In genomic region chr5:10702911-10703491, GRCh38 we compare ENCODE assay signal across 1 cellular context.
A peak's percentile ranks its signal among the peaks of the same experiment; 100 is the strongest.
TF ChIP-seq lines count a peak whose summit lies in the region.

No MANE protein-coding gene starts in this region.

TF ChIP-seq in K562, 482 proteins besides CTCF, POLR2A, EP300 and RAD21 (continued from another document and continues in another):
- TF ChIP-seq ELK1 (CRISPR knock-in tag; IDR thresholded peaks at IDR 0.05), result no peak
- no peak for TF ChIP-seq CHD7 (IDR thresholded peaks at IDR 0.05; ENCODE audit: low read depth, low read length)
- TF ChIP-seq NR3C1 (CRISPR knock-in tag; IDR thresholded peaks at IDR 0.05), result no peak
- peak; percentile 95 for TF ChIP-seq TCF3 (CRISPR knock-in tag; IDR thresholded peaks at IDR 0.05)
- peak; percentile 10; the same call in 1 of the 2 replicates for TF ChIP-seq ZKSCAN8 (CRISPR knock-in tag; IDR thresholded peaks at IDR 0.05)
- TF ChIP-seq MAX (CRISPR knock-in tag; IDR thresholded peaks at IDR 0.05), result no peak; the same call in none of the 2 replicates
- no peak for TF ChIP-seq YY1 (IDR thresholded peaks at IDR 0.05; ENCODE audit: borderline replicate concordance in 1 of 3, control insufficient read depth in 1 of 3, extremely low read depth in 1 of 3, insufficient read depth in 3 of 3, insufficient read length in 1 of 3, insufficient replicate concordance in 2 of 3, low read depth in 1 of 3, low read length in 2 of 3)
- no peak for TF ChIP-seq PRPF4 (IDR thresholded peaks at IDR 0.05; ENCODE audit: insufficient read depth, low read depth, low read length, poor library complexity, severe bottlenecking)
- TF ChIP-seq CBX2 (IDR thresholded peaks at IDR 0.05; ENCODE audit: insufficient read depth, low read length, poor library complexity, severe bottlenecking), result no peak
- no peak for TF ChIP-seq HMGXB4 (CRISPR knock-in tag; IDR thresholded peaks at IDR 0.05)
- TF ChIP-seq MTA2 (IDR thresholded peaks at IDR 0.05; ENCODE audit: low read depth), result peak; percentile 78
- TF ChIP-seq GATAD2B (IDR thresholded peaks at IDR 0.05; ENCODE audit: borderline replicate concordance), result peak; percentile 53; the same call in 1 of the 2 replicates
- 0 out of 2 replicates have a peak, but pooled peaks have one; percentile 49 for TF ChIP-seq MTA3 (IDR thresholded peaks at IDR 0.05; ENCODE audit: borderline replicate concordance)
- no peak for TF ChIP-seq ZBTB17 (CRISPR knock-in tag; IDR thresholded peaks at IDR 0.05)
- no peak for TF ChIP-seq SPI1 (IDR thresholded peaks at IDR 0.05; ENCODE audit: borderline replicate concordance, low read depth, low read length)
- TF ChIP-seq CBX5 (IDR thresholded peaks at IDR 0.05; ENCODE audit: borderline replicate concordance, low read depth), result no peak
- TF ChIP-seq SIN3B (IDR thresholded peaks at IDR 0.05; ENCODE audit: low read depth), result no peak
- TF ChIP-seq NUFIP1 (IDR thresholded peaks at IDR 0.05; ENCODE audit: partially characterized antibody), result no peak
- TF ChIP-seq RNF2 (IDR thresholded peaks at IDR 0.05), result peak; percentile 77; the same call in 1 of the 2 replicates
- TF ChIP-seq TFE3 (CRISPR knock-in tag; IDR thresholded peaks at IDR 0.05), result no peak
- no peak for TF ChIP-seq ZNF707 (CRISPR knock-in tag; conservative IDR thresholded peaks at IDR 0.05)
- no peak for TF ChIP-seq ZNF507 (tag; conservative IDR thresholded peaks at IDR 0.05)
- no peak for TF ChIP-seq EZH2 (IDR thresholded peaks at IDR 0.05; ENCODE audit: borderline replicate concordance, low read depth, low read length)
- TF ChIP-seq BRD9 (IDR thresholded peaks at IDR 0.05; ENCODE audit: low read depth, partially characterized antibody), result peak; percentile 49
- no peak for TF ChIP-seq ZBTB40 (IDR thresholded peaks at IDR 0.05)
- TF ChIP-seq ZBTB40 (CRISPR knock-in tag; IDR thresholded peaks at IDR 0.05), result no peak
- no peak for TF ChIP-seq FIP1L1 (IDR thresholded peaks at IDR 0.05; ENCODE audit: low read depth, low read length, poor library complexity, severe bottlenecking)
- no peak for TF ChIP-seq ZNF695 (CRISPR knock-in tag; IDR thresholded peaks at IDR 0.05)
- TF ChIP-seq SMAD3 (CRISPR knock-in tag; conservative IDR thresholded peaks at IDR 0.05), result no peak
- TF ChIP-seq ZNF561 (CRISPR knock-in tag; conservative IDR thresholded peaks at IDR 0.05), result no peak
- peak; percentile 46; the same call in 1 of the 2 replicates for TF ChIP-seq ZNF584 (CRISPR knock-in tag; IDR thresholded peaks at IDR 0.05; ENCODE audit: low read depth)
- TF ChIP-seq TEAD4 (IDR thresholded peaks at IDR 0.05; ENCODE audit: low read length), result peak; percentile 92
- TF ChIP-seq TEAD4 (CRISPR knock-in tag; IDR thresholded peaks at IDR 0.05; ENCODE audit: borderline replicate concordance), result no peak
- TF ChIP-seq SMARCC2 (IDR thresholded peaks at IDR 0.05; ENCODE audit: low read depth), result peak; percentile 98
